22 cellular contexts compared by ENCODE assay signal in genomic region chr10:62085821-62086220, GRCh38.
A peak's percentile ranks its signal among the peaks of the same experiment; 100 is the strongest.
DNase-seq lines count a peak whose midpoint lies in the region; ATAC-seq and TF ChIP-seq lines count a peak whose summit lies in the region.
"Had no signal": no experiment of that assay in that cellular context is flagged by ENCODE, and none has a peak within 500 bp of the region (broad histone marks: within the 10 kb centered on the region; RNA-seq: fewer than 3 reads in every experiment).

No MANE protein-coding gene starts in this region.

- CTCF ChIA-PET in activated B cell treated with CpG ODN at 0.5 μM for 24 hours (lab: Charles Lee): no interaction called here

- no peaks in the 10 kb centered on the region for H3K9me3 ChIP-seq in stomach
- no peaks in the 10 kb centered on the region for H3K9me3 ChIP-seq in transverse colon
- H3K9me3 ChIP-seq: upper lobe of left lung had no signal

- TF ChIP-seq CTCF in activated B cell treated with CpG ODN at 0.5 μM for 24 hours (IDR thresholded peaks at IDR 0.05) (no peak), mesothelial cell of epicardium (IDR thresholded peaks at IDR 0.05; ENCODE audit: unreplicated experiment) (no peak), stomach (IDR thresholded peaks at IDR 0.05) (no peak), transverse colon (IDR thresholded peaks at IDR 0.05) (no peak)

- TF ChIP-seq POLR2A in stomach (IDR thresholded peaks at IDR 0.05): no peak
- no peak for TF ChIP-seq POLR2A in transverse colon (IDR thresholded peaks at IDR 0.05)

- peaks cover 80% of the 10 kb centered on the region for H3K4me1 Mint-ChIP-seq in activated T-cell treated with anti-CD3 and anti-CD28 coated beads, Interleukin-2, amount 50 U/mL, for 24 hours (ENCODE audit: low read depth)
- peaks cover 67% of the 10 kb centered on the region for H3K4me1 Mint-ChIP-seq in activated B cell treated with CpG ODN at 0.5 μM for 24 hours
- H3K4me1 Mint-ChIP-seq in mesothelial cell of epicardium: peaks cover 67% of the 10 kb centered on the region
- H3K4me1 Mint-ChIP-seq: GM23338 had no signal

- H3K4me1 ChIP-seq in stomach (peaks cover 30 to 47% (median 34%) of the 10 kb centered on the region in 4 donors), transverse colon (peaks cover 23 to 43% (median 38%) of the 10 kb centered on the region in 4 donors)

- peak overlapping the region; percentile 90 for H3K27ac Mint-ChIP-seq in activated T-cell treated with anti-CD3 and anti-CD28 coated beads, Interleukin-2, amount 50 U/mL, for 24 hours
- H3K27ac Mint-ChIP-seq in activated B cell treated with CpG ODN at 0.5 μM for 24 hours (peak overlapping the region; percentile 77), mesothelial cell of epicardium (peak overlapping the region; percentile 98)
- H3K27ac Mint-ChIP-seq: GM23338 had no signal

- H3K27me3 ChIP-seq in stomach (no peaks in the 10 kb centered on the region), transverse colon (no peaks in the 10 kb centered on the region)
- H3K27me3 ChIP-seq: upper lobe of left lung had no signal

- TF ChIP-seq EP300 in stomach (IDR thresholded peaks at IDR 0.05) (no peak), transverse colon (IDR thresholded peaks at IDR 0.05; ENCODE audit: low read depth) (no peak)

- in situ Hi-C loops in transverse colon (cut with MboI; ENCODE audit: low pct_ligation_motif_present in 1 of 4, low pct_unique_long_range_greater_than_20kb in 1 of 4, low sequenced_read_pairs in 3 of 4): no loop called here

- H3K4me3 Mint-ChIP-seq in activated T-cell treated with anti-CD3 and anti-CD28 coated beads, Interleukin-2, amount 50 U/mL, for 24 hours: no peak overlapping the region
- H3K4me3 Mint-ChIP-seq in activated B cell treated with CpG ODN at 0.5 μM for 24 hours: no peak overlapping the region
- H3K4me3 Mint-ChIP-seq in mesothelial cell of epicardium: no peak overlapping the region
- H3K4me3 Mint-ChIP-seq: effector memory CD8-positive, alpha-beta T cell; GM23338 had no signal

- ATAC-seq in activated B cell treated with CpG ODN at 0.5 μM for 24 hours (ENCODE audit: low read depth): no peak
- no peak for ATAC-seq in activated CD4-positive, CD25-positive, alpha-beta regulatory T cell treated with anti-CD3 and anti-CD28 coated beads, Interleukin-2, amount 50 U/mL, for 24 hours
- ATAC-seq: effector memory CD8-positive, alpha-beta T cell; GM23338; K562 had no signal

- peaks cover 15 to 57% (median 52%) of the 10 kb centered on the region in 4 donors for H3K36me3 ChIP-seq in stomach
- H3K36me3 ChIP-seq in transverse colon: peaks cover 0 to 16% (median 5%) of the 10 kb centered on the region in 4 donors

- peaks cover 99% of the 10 kb centered on the region for H3K36me3 Mint-ChIP-seq in activated T-cell treated with anti-CD3 and anti-CD28 coated beads, Interleukin-2, amount 50 U/mL, for 24 hours (ENCODE audit: low read depth)
- H3K36me3 Mint-ChIP-seq in activated B cell treated with CpG ODN at 0.5 μM for 24 hours (ENCODE audit: low read depth) (peaks cover 62% of the 10 kb centered on the region), mesothelial cell of epicardium (peaks cover 28% of the 10 kb centered on the region)

- no peak for DNase-seq in activated T-cell treated with anti-CD3 and anti-CD28 coated beads, Interleukin-2, amount 50 U/mL, for 24 hours
- no peak for DNase-seq in activated T-cell treated with anti-CD3 and anti-CD28 coated beads, Interleukin-2, amount 50 U/mL, for 48 hours
- no peak for DNase-seq in activated B cell treated with CpG ODN at 0.5 μM for 24 hours
- no peak for DNase-seq in mesothelial cell of epicardium (ENCODE audit: low spot score in 2 of 2, unreplicated experiment in 2 of 2)
- DNase-seq in stomach: no peak
- DNase-seq in transverse colon: no peak
- no peak for DNase-seq in NCI-H187 treated with DMSO at 0.1 percent for 48 hours (lab: John Stamatoyannopoulos, UW)
- DNase-seq: caudate nucleus; effector memory CD8-positive, alpha-beta T cell; hippocampal formation; kidney glomerular epithelial cell; NCI-H2081 treated with DMSO at 0.1 percent for 48 hours; NCI-H526 treated with DMSO at 0.1 percent for 48 hours; nucleus accumbens; stimulated activated CD4-positive, alpha-beta T cell treated with anti-CD3 and anti-CD28 coated beads, Interleukin-4, amount 100 ng/mL, for 4 hours; upper lobe of left lung had no signal

- H3K9me3 Mint-ChIP-seq in activated T-cell treated with anti-CD3 and anti-CD28 coated beads, Interleukin-2, amount 50 U/mL, for 24 hours: no peaks in the 10 kb centered on the region
- no peaks in the 10 kb centered on the region for H3K9me3 Mint-ChIP-seq in activated B cell treated with CpG ODN at 0.5 μM for 24 hours
- no peaks in the 10 kb centered on the region for H3K9me3 Mint-ChIP-seq in mesothelial cell of epicardium
- H3K9me3 Mint-ChIP-seq: effector memory CD8-positive, alpha-beta T cell; GM23338 had no signal

- no peaks in the 10 kb centered on the region for H3K27me3 Mint-ChIP-seq in activated T-cell treated with anti-CD3 and anti-CD28 coated beads, Interleukin-2, amount 50 U/mL, for 24 hours
- H3K27me3 Mint-ChIP-seq in activated B cell treated with CpG ODN at 0.5 μM for 24 hours (no peaks in the 10 kb centered on the region), mesothelial cell of epicardium (ENCODE audit: low read depth) (no peaks in the 10 kb centered on the region)
- H3K27me3 Mint-ChIP-seq: effector memory CD8-positive, alpha-beta T cell had no signal

- intact Hi-C loops in activated B cell treated with CpG ODN at 0.5 μM for 24 hours (cut with micrococcal nuclease): loop anchor here (10.0 kb wide), 1 partner anchor 331 kb away; no protein-coding TSS in a partner anchor
- intact Hi-C loops in stomach (cut with DNase I; ENCODE audit: low total_unique reads): no loop called here
- intact Hi-C loops in transverse colon (cut with DNase I; ENCODE audit: low total_unique reads): no loop called here

- H3K4me3 ChIP-seq in stomach: no peak overlapping the region
- no peak overlapping the region for H3K4me3 ChIP-seq in transverse colon
- H3K4me3 ChIP-seq: GM23338, K562, PC-9, SK-N-MC, upper lobe of left lung had no signal

- 92 to 100% (median 96%) methylated on average over 2 of the region's 2 CpGs for WGBS in stomach, 5 donors
- 71 to 97% methylated on average over 1 to 2 of the region's 2 CpGs for WGBS in transverse colon (ENCODE audit: low coverage in 1 of 2), 2 donors

- H3K27ac ChIP-seq in stomach (peak overlapping the region in 3 of 5 donors; percentile 50 to 89 (median 82)), transverse colon (peak overlapping the region in 1 of 4 donors; percentile 86)
- H3K27ac ChIP-seq: HL-60, PC-9, upper lobe of left lung had no signal

- POLR2A ChIA-PET in activated B cell treated with CpG ODN at 0.5 μM for 24 hours (lab: Charles Lee): interaction anchor here (0.6 to 1.3 kb wide), 4 partner anchors 37 to 46 kb away, joined by 3 to 6 read pairs (median 4); no protein-coding TSS in a partner anchor
